ENCODE assay signal across 13 cellular contexts in genomic region chr4:82786004-82786400, GRCh38. TPM values are rescaled to one million over a fixed set of nuclear protein-coding genes. Genes with fewer than 3 reads are reported as not detected.
DNase-seq lines count a peak whose midpoint lies in the region; ATAC-seq and TF ChIP-seq lines count a peak whose summit lies in the region.
"Had no signal": no experiment of that assay in that cellular context is flagged by ENCODE, and none has a peak within 500 bp of the region (broad histone marks: within the 10 kb centered on the region; RNA-seq: fewer than 3 reads in every experiment).

No MANE protein-coding gene starts in this region.

- H3K9ac ChIP-seq in SK-N-SH: peak overlapping the region; percentile 70

- H4K20me1 ChIP-seq in SK-N-SH (ENCODE audit: insufficient read depth): no peaks in the 10 kb centered on the region

- TF ChIP-seq CTCF in SK-N-SH (IDR thresholded peaks at IDR 0.05) (no peak), fibroblast of pulmonary artery (IDR thresholded peaks at IDR 0.05; ENCODE audit: low read length, missing control alignments) (no peak), type B pancreatic cell (conservative IDR thresholded peaks at IDR 0.05) (no peak), left ventricle myocardium inferior (IDR thresholded peaks at IDR 0.05; ENCODE audit: borderline replicate concordance) (no peak)

- CTCF ChIA-PET in SK-N-SH (lab: Yijun Ruan, JAX): interaction anchor here (0.7 to 3.2 kb wide), 5 partner anchors 12 to 64 kb away, joined by 3 to 13 read pairs (median 7); partner anchors contain the start of gene SCD5

- H3K27me3 Mint-ChIP-seq in type B pancreatic cell: peaks cover 3% of the 10 kb centered on the region

- H3K36me3 ChIP-seq in SK-N-SH (replicated peaks in 1 of 2; ENCODE audit: control insufficient read depth in 1 of 2, insufficient read depth in 2 of 2, low read length in 1 of 2) (no peaks in the 10 kb centered on the region), left ventricle myocardium inferior (no peaks in the 10 kb centered on the region)
- H3K36me3 ChIP-seq: thoracic aorta had no signal

- H3K4me1 Mint-ChIP-seq in type B pancreatic cell (ENCODE audit: unreplicated experiment): peaks cover 68% of the 10 kb centered on the region

- H3K79me2 ChIP-seq in SK-N-SH (ENCODE audit: insufficient read depth): peaks cover 83% of the 10 kb centered on the region

- no peaks in the 10 kb centered on the region for H3K9me3 Mint-ChIP-seq in type B pancreatic cell

- no peak for TF ChIP-seq RAD21 in SK-N-SH (IDR thresholded peaks at IDR 0.05; ENCODE audit: low read length)

- peaks cover 7% of the 10 kb centered on the region for H3K36me3 Mint-ChIP-seq in type B pancreatic cell

- peaks cover 28% of the 10 kb centered on the region for H3F3A ChIP-seq in SK-N-SH (replicated peaks; ENCODE audit: insufficient read depth)

- peak overlapping the region; percentile 49; the same call in 1 of the 2 replicates for H2AFZ ChIP-seq in SK-N-SH (ENCODE audit: low read depth)

- POLR2A ChIA-PET in SK-N-SH (lab: Yijun Ruan, JAX): interaction anchor here (0.5 to 2.1 kb wide), 3 partner anchors 10 to 357 kb away, joined by 3 to 15 read pairs (median 6); partner anchors contain the start of genes HNRNPDL and SCD5

- peaks cover 20 to 26% of the 10 kb centered on the region in 2 experiments for H3K4me1 ChIP-seq in SK-N-SH (ENCODE audit: control insufficient read depth in 1 of 2, insufficient read depth in 2 of 2, low read depth in 1 of 2, low read length in 1 of 2)
- peaks cover 32% of the 10 kb centered on the region for H3K4me1 ChIP-seq in left ventricle myocardium inferior

- intact Hi-C loops in left ventricle myocardium inferior (cut with micrococcal nuclease): no loop called here

- H3K9me3 ChIP-seq in SK-N-SH (no peaks in the 10 kb centered on the region), left ventricle myocardium inferior (replicated peaks) (no peaks in the 10 kb centered on the region)
- H3K9me3 ChIP-seq: thoracic aorta had no signal

- H3K4me2 ChIP-seq in SK-N-SH: peak overlapping the region; percentile 64

- peak overlapping the region; percentile 38 to 48; a peak in 3 of 4 replicates for H3K4me3 ChIP-seq in SK-N-SH (ENCODE audit: low read depth in 2 of 2, low read length in 1 of 2)
- H3K4me3 ChIP-seq in fibroblast of pulmonary artery (replicated peaks; ENCODE audit: low read depth, low read length): peak overlapping the region; percentile 30
- H3K4me3 ChIP-seq in left ventricle myocardium inferior: no peak overlapping the region
- H3K4me3 ChIP-seq: thoracic aorta had no signal

- peak overlapping the region; percentile 65 to 97 for H3K27ac ChIP-seq in SK-N-SH (ENCODE audit: low read depth in 2 of 2, low read length in 1 of 2)
- no peak overlapping the region for H3K27ac ChIP-seq in left ventricle myocardium inferior (replicated peaks)
- H3K27ac ChIP-seq: thoracic aorta had no signal

- WGBS in SK-N-SH (ENCODE audit: low lambda C conversion rate): 10% methylated on average over 2 of the region's 2 CpGs

- peak overlapping the region; percentile 80 for H3K27ac Mint-ChIP-seq in type B pancreatic cell

- H3K9me2 ChIP-seq in SK-N-SH: no peaks in the 10 kb centered on the region

- ATAC-seq in HG03457 (IDR thresholded peaks at IDR 0.05; ENCODE audit: unreplicated experiment): no peak
- ATAC-seq: activated CD4-positive, CD25-positive, alpha-beta regulatory T cell treated with anti-CD3 and anti-CD28 coated beads, Interleukin-2, amount 50 U/mL, for 24 hours had no signal

- DNase-seq in NCI-H1105 treated with DMSO at 0.1 percent for 48 hours (lab: John Stamatoyannopoulos, UW) (peak; percentile 36), NCI-H1105 (lab: John Stamatoyannopoulos, UW) (no peak), SK-N-SH (no peak), fibroblast of pulmonary artery (ENCODE audit: low read depth) (no peak), type B pancreatic cell (ENCODE audit: extremely low spot score, unreplicated experiment) (no peak), left ventricle myocardium inferior (no peak)
- DNase-seq in effector CD4-positive, alpha-beta T cell: no peak
- DNase-seq: effector CD8-positive, alpha-beta T cell; left ventricle myocardium superior; NCI-H2171 treated with DMSO at 0.1 percent for 48 hours had no signal

- H3K4me3 Mint-ChIP-seq in type B pancreatic cell: peak overlapping the region; percentile 83

- no peak for TF ChIP-seq EP300 in SK-N-SH (IDR thresholded peaks at IDR 0.05; ENCODE audit: borderline replicate concordance in 1 of 2, low read depth in 1 of 2, low read length in 1 of 2)

- H3K27me3 ChIP-seq in SK-N-SH (ENCODE audit: insufficient read depth): no peaks in the 10 kb centered on the region
- peaks cover 19% of the 10 kb centered on the region for H3K27me3 ChIP-seq in left ventricle myocardium inferior (ENCODE audit: low read depth)

TF ChIP-seq in SK-N-SH, 30 proteins besides CTCF, POLR2A, EP300 and RAD21:
- TF ChIP-seq TEAD4 (IDR thresholded peaks at IDR 0.05; ENCODE audit: borderline replicate concordance, insufficient read depth): no peak
- TF ChIP-seq MAX (IDR thresholded peaks at IDR 0.05; ENCODE audit: low read depth): 0 out of 2 replicates have a peak, but pooled peaks have one; percentile 1

RNA-seq across cellular contexts. Expression of gene SCD5, which starts 12.6 kb away (rescaled TPM):
- polyA plus RNA-seq in SK-N-SH (2012; rRNA removed): 23.7 and 28.0 TPM in 2 replicates
- polyA plus RNA-seq in SK-N-SH (2012; cell fraction: cytosol; rRNA removed): 25.6 and 27.2 TPM in 2 replicates
- polyA plus RNA-seq in SK-N-SH (2012; cell fraction: nucleus; rRNA removed): 11.2 and 15.2 TPM in 2 replicates
- 22.5 and 36.6 TPM in 2 replicates for total RNA-seq in type B pancreatic cell (ENCODE audit: low replicate concordance)
- 4.5 TPM for total RNA-seq in left ventricle myocardium inferior
